In the genomic region with DNA sequence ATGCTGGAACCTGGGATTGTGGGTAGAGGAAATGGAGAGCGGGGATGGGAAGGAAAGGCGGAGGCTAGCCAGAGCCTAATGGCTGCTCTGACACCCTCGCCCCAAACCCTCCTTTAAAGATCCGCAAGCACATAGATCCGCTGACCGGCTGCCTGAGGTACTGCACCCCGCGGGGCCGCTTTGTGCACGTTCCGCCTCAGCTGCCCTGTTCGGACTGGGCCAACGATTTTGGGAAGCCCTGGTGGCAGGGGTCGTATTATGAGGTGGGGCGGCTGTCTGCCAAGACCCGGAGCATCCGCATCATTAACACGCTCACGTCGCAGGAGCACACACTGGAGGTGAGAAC, we compare ENCODE assay signal across 8 cellular contexts. TPM values are rescaled to one million over a fixed set of nuclear protein-coding genes. Genes with fewer than 3 reads are reported as not detected.
DNase-seq lines count a peak whose midpoint lies in the region; ATAC-seq and TF ChIP-seq lines count a peak whose summit lies in the region.

No MANE protein-coding gene starts in this region.

- peaks cover 18 to 50% of the 10 kb centered on the region in 2 experiments; a peak in 3 of 4 replicates for H3K79me1 ChIP-seq in IMR-90 (ENCODE audit: low read depth in 1 of 2, low read length in 2 of 2)

- 0 out of 2 replicates have a peak overlapping the region, but pooled peaks have one; percentile 8 for H2BK20ac ChIP-seq in IMR-90 (ENCODE audit: low read depth, low read length)

- TSS peak; percentile 10 for BruUV-seq in Caco-2 (replicated peaks; lab: Mats Ljungman, UMichigan)
- no TSS peak for BruUV-seq in IMR-90 (replicated peaks; lab: Mats Ljungman, UMichigan)

- no peak overlapping the region for H3K27ac Mint-ChIP-seq in Caco-2 (ENCODE audit: unreplicated experiment)
- no peak overlapping the region for H3K27ac Mint-ChIP-seq in activated CD4-positive, alpha-beta T cell treated with anti-CD3 and anti-CD28 coated beads for 36 hours

- intact Hi-C loops in Caco-2 (cut with micrococcal nuclease; ENCODE audit: unreplicated experiment): no loop called here
- intact Hi-C loops in IMR-90 (cut with micrococcal nuclease): no loop called here
- intact Hi-C loops in activated CD4-positive, alpha-beta T cell treated with anti-CD3 and anti-CD28 coated beads for 36 hours (cut with DNase I, micrococcal nuclease): loop anchor here in 1 of 2 experiments (5.0 kb wide), 1 partner anchor 171 kb away; a partner anchor contains a TSS

- no peak overlapping the region for H2BK120ac ChIP-seq in IMR-90 (ENCODE audit: low read depth, low read length)

- H3K27ac ChIP-seq in IMR-90 (ENCODE audit: insufficient read depth, low read length) (peak overlapping the region; percentile 50), parathyroid adenoma (peak overlapping the region; percentile 96)

- peak overlapping the region; percentile 47; the same call in 1 of the 2 replicates for H3K56ac ChIP-seq in IMR-90 (ENCODE audit: extremely low read depth, insufficient read depth, low read length)

- H3K4ac ChIP-seq in IMR-90 (ENCODE audit: low read depth, low read length): peak overlapping the region; percentile 72

- H2AFZ ChIP-seq in IMR-90 (replicated peaks; ENCODE audit: low read length, poor library complexity) (peak overlapping the region; percentile 95), parathyroid adenoma (peak overlapping the region; percentile 72)

- H3K4me3 Mint-ChIP-seq in Caco-2 (ENCODE audit: unreplicated experiment): no peak overlapping the region
- no peak overlapping the region for H3K4me3 Mint-ChIP-seq in activated CD4-positive, alpha-beta T cell treated with anti-CD3 and anti-CD28 coated beads for 36 hours

- H3K36me3 Mint-ChIP-seq in Caco-2 (ENCODE audit: insufficient read depth, unreplicated experiment): peaks cover 24% of the 10 kb centered on the region
- H3K36me3 Mint-ChIP-seq in activated CD4-positive, alpha-beta T cell treated with anti-CD3 and anti-CD28 coated beads for 36 hours (ENCODE audit: low read depth): peaks cover 29% of the 10 kb centered on the region

- ATAC-seq in IMR-90 (ENCODE audit: low read depth) (peak; percentile 9; the same call in 1 of the 2 replicates), HG02571 (IDR thresholded peaks at IDR 0.05; ENCODE audit: unreplicated experiment) (no peak), GM21447 (IDR thresholded peaks at IDR 0.05; ENCODE audit: unreplicated experiment) (no peak)
- ATAC-seq in activated CD4-positive, alpha-beta T cell treated with anti-CD3 and anti-CD28 coated beads for 36 hours: no peak

- DNase-seq in Caco-2: peak; percentile 52 to 59
- peak; percentile 44 for DNase-seq in IMR-90
- DNase-seq in activated CD4-positive, alpha-beta T cell treated with anti-CD3 and anti-CD28 coated beads for 36 hours: peak; percentile 56
- DNase-seq in foreskin fibroblast: peak; percentile 61 to 85
- DNase-seq in HuH-7 (ENCODE audit: low spot score): no peak

- peak overlapping the region; percentile 35 for H2BK5ac ChIP-seq in IMR-90 (ENCODE audit: low read depth, low read length, poor library complexity, severe bottlenecking)

- CTCF ChIA-PET in Caco-2 (lab: Charles Lee) (no interaction called here), IMR-90 (lab: Yijun Ruan, JAX) (no interaction called here)
- CTCF ChIA-PET in activated CD4-positive, alpha-beta T cell treated with anti-CD3 and anti-CD28 coated beads for 36 hours (lab: Charles Lee): interaction anchor here (0.8 to 6.7 kb wide), 4 partner anchors 12 to 183 kb away, joined by 4 to 53 read pairs (median 18); no protein-coding TSS in a partner anchor

- peak overlapping the region; percentile 83; the same call in 1 of the 2 replicates for H4K91ac ChIP-seq in IMR-90 (ENCODE audit: insufficient read depth, low read depth, low read length)

- peak overlapping the region; percentile 81 for H3K14ac ChIP-seq in IMR-90 (replicated peaks; ENCODE audit: low read depth, low read length)

- TF ChIP-seq RAD21 in IMR-90 (IDR thresholded peaks at IDR 0.05; ENCODE audit: low read length): peak; percentile 52

- no peak for TF ChIP-seq POLR2A in IMR-90 (IDR thresholded peaks at IDR 0.05; ENCODE audit: low read depth, low read length)

- peak overlapping the region; percentile 48; the same call in 1 of the 2 replicates for H2AK5ac ChIP-seq in IMR-90 (ENCODE audit: low read depth, low read length)

- dilution Hi-C loops in IMR-90 (cut with HindIII; ENCODE audit: low sequenced_read_pairs, unreplicated experiment): no loop called here

- TF ChIP-seq CTCF in Caco-2 (IDR thresholded peaks at IDR 0.05; ENCODE audit: insufficient read depth in 1 of 2, low read depth in 1 of 2, low read length in 1 of 2, severe bottlenecking in 1 of 2, unreplicated experiment in 1 of 2): peak in 1 of 2 experiments; percentile 23
- TF ChIP-seq CTCF in IMR-90 (conservative IDR thresholded peaks at IDR 0.05; ENCODE audit: low read depth, low read length): peak; percentile 46
- peak; percentile 39 for TF ChIP-seq CTCF in foreskin fibroblast (IDR thresholded peaks at IDR 0.05; ENCODE audit: low read depth, low read length)
- peak; percentile 27 for TF ChIP-seq CTCF in parathyroid adenoma (IDR thresholded peaks at IDR 0.05)

- H3K9me3 ChIP-seq in Caco-2: no peaks in the 10 kb centered on the region
- no peaks in the 10 kb centered on the region for H3K9me3 ChIP-seq in IMR-90 (ENCODE audit: control insufficient read depth, insufficient read depth, low read length)
- no peaks in the 10 kb centered on the region for H3K9me3 ChIP-seq in parathyroid adenoma (ENCODE audit: control insufficient read depth, low read length)

- peaks cover 11% of the 10 kb centered on the region for H3K79me2 ChIP-seq in parathyroid adenoma

- peaks cover 8% of the 10 kb centered on the region; the same call in 1 of the 2 replicates for H4K20me1 ChIP-seq in IMR-90 (ENCODE audit: insufficient read depth, low read length)

- H3K4me3 ChIP-seq in Caco-2 (ENCODE audit: low read depth, low read length): peak overlapping the region; percentile 49
- H3K4me3 ChIP-seq in IMR-90 (ENCODE audit: insufficient read depth, low read depth, low read length): peak overlapping the region; percentile 59
- H3K4me3 ChIP-seq in foreskin fibroblast (ENCODE audit: low read depth in 1 of 2, low read length in 2 of 2): peak overlapping the region; percentile 81 to 82
- H3K4me3 ChIP-seq in parathyroid adenoma (ENCODE audit: low read depth, low read length): peak overlapping the region; percentile 80

- H3K27me3 ChIP-seq in Caco-2 (replicated peaks; ENCODE audit: control insufficient read depth, insufficient read depth, low read length): no peaks in the 10 kb centered on the region
- H3K27me3 ChIP-seq in IMR-90 (ENCODE audit: control insufficient read depth, insufficient read depth, low read length): no peaks in the 10 kb centered on the region
- H3K27me3 ChIP-seq in parathyroid adenoma (ENCODE audit: control insufficient read depth, insufficient read depth, low read length): no peaks in the 10 kb centered on the region

- H4K8ac ChIP-seq in IMR-90 (ENCODE audit: low read depth in 2 of 2, low read length in 2 of 2): peak overlapping the region; percentile 83 to 96

- peak overlapping the region; percentile 80 for H3K23ac ChIP-seq in IMR-90 (ENCODE audit: low read depth, low read length)

- peak overlapping the region; percentile 73 for H3K9ac ChIP-seq in IMR-90 (ENCODE audit: low read depth, low read length)
- H3K9ac ChIP-seq in parathyroid adenoma: no peak overlapping the region

- peaks cover 2% of the 10 kb centered on the region; the same call in 1 of the 2 replicates for H3K4me1 ChIP-seq in Caco-2
- H3K4me1 ChIP-seq in IMR-90 (ENCODE audit: control insufficient read depth, insufficient read depth, low read length): peaks cover 20% of the 10 kb centered on the region
- H3K4me1 ChIP-seq in parathyroid adenoma: peaks cover 13% of the 10 kb centered on the region

- peaks cover 14% of the 10 kb centered on the region for H3K4me1 Mint-ChIP-seq in Caco-2 (ENCODE audit: low read depth, unreplicated experiment)
- peaks cover 16% of the 10 kb centered on the region for H3K4me1 Mint-ChIP-seq in activated CD4-positive, alpha-beta T cell treated with anti-CD3 and anti-CD28 coated beads for 36 hours

- H3K36me3 ChIP-seq in Caco-2 (ENCODE audit: control insufficient read depth, insufficient read depth, low read length) (no peaks in the 10 kb centered on the region), IMR-90 (ENCODE audit: control insufficient read depth, insufficient read depth, low read length) (peaks cover 10% of the 10 kb centered on the region), parathyroid adenoma (ENCODE audit: control insufficient read depth, insufficient read depth, low read length) (no peaks in the 10 kb centered on the region)

- H3K9me1 ChIP-seq in IMR-90 (ENCODE audit: insufficient read depth, low read length): no peaks in the 10 kb centered on the region

- no peak overlapping the region for H3K18ac ChIP-seq in IMR-90 (ENCODE audit: low read depth, low read length)

- POLR2A ChIA-PET in Caco-2 (lab: Charles Lee) (no interaction called here), IMR-90 (lab: Charles Lee; ENCODE audit: unreplicated experiment) (no interaction called here)
- POLR2A ChIA-PET in activated CD4-positive, alpha-beta T cell treated with anti-CD3 and anti-CD28 coated beads for 36 hours (lab: Charles Lee): no interaction called here

- H2AK9ac ChIP-seq in IMR-90 (replicated peaks; ENCODE audit: low read depth, low read length, poor library complexity): peak overlapping the region; percentile 90

- H3K9me3 Mint-ChIP-seq in Caco-2 (ENCODE audit: unreplicated experiment): no peaks in the 10 kb centered on the region
- H3K9me3 Mint-ChIP-seq in activated CD4-positive, alpha-beta T cell treated with anti-CD3 and anti-CD28 coated beads for 36 hours (ENCODE audit: low read depth): no peaks in the 10 kb centered on the region

- peak overlapping the region; percentile 78 for H3K4me2 ChIP-seq in IMR-90 (ENCODE audit: low read depth, low read length)
- peak overlapping the region; percentile 86 for H3K4me2 ChIP-seq in parathyroid adenoma (ENCODE audit: low read length)

- H2BK15ac ChIP-seq in IMR-90 (ENCODE audit: low read depth, low read length): no peak overlapping the region

- 25% methylated on average over 9 of the region's 20 CpGs; no CpG with 5 or more reads in 1 of the 2 experiments for WGBS in IMR-90 (ENCODE audit: extremely low coverage in 2 of 2, insufficient read length in 1 of 2), 2 experiments

- no peaks in the 10 kb centered on the region for H3K27me3 Mint-ChIP-seq in Caco-2 (ENCODE audit: insufficient read depth, unreplicated experiment)
- no peaks in the 10 kb centered on the region for H3K27me3 Mint-ChIP-seq in activated CD4-positive, alpha-beta T cell treated with anti-CD3 and anti-CD28 coated beads for 36 hours

- peak overlapping the region; percentile 34 for H4K5ac ChIP-seq in IMR-90 (ENCODE audit: low read depth, low read length)

- in situ Hi-C loops in IMR-90 (cut with MboI; ENCODE audit: low sequenced_read_pairs): no loop called here

RNA-seq across cellular contexts. Expression of a gene that starts 0.7 kb away (rescaled TPM):
- total RNA-seq in Caco-2 (2022): 6.1 and 7.3 TPM in 2 replicates
- total RNA-seq in IMR-90 (2012; rRNA removed): 10.8 and 11.1 TPM in 2 replicates
- 7.0 and 8.8 TPM in 2 replicates for polyA plus RNA-seq in IMR-90 (2012; rRNA removed)
- 3.4 and 4.3 TPM in 2 replicates for polyA plus RNA-seq in IMR-90 (2012; cell fraction: cytosol; rRNA removed)
- 9.7 and 19.2 TPM in 2 replicates for polyA plus RNA-seq in IMR-90 (2012; cell fraction: nucleus; rRNA removed; ENCODE audit: low replicate concordance)
- 10 to 100 TPM; 12.5 to 12.6 TPM for total RNA-seq in activated CD4-positive, alpha-beta T cell treated with anti-CD3 and anti-CD28 coated beads for 36 hours

RNA-seq across cellular contexts. Expression of a gene that starts 1.1 kb away (rescaled TPM):
- total RNA-seq in Caco-2 (2022) (20.9 and 27.4 TPM in 2 replicates), IMR-90 (2012; rRNA removed) (40.7 and 62.2 TPM in 2 replicates)
- polyA plus RNA-seq in IMR-90 (2012; rRNA removed): 76.8 and 122 TPM in 2 replicates
- 125 and 183 TPM in 2 replicates for polyA plus RNA-seq in IMR-90 (2012; cell fraction: cytosol; rRNA removed)
- 34.7 and 54.0 TPM in 2 replicates for polyA plus RNA-seq in IMR-90 (2012; cell fraction: nucleus; rRNA removed; ENCODE audit: low replicate concordance)
- total RNA-seq in activated CD4-positive, alpha-beta T cell treated with anti-CD3 and anti-CD28 coated beads for 36 hours: 10 to 100 TPM; 64.7 to 79.8 TPM

RNA-seq across cellular contexts. Expression of a gene that starts 3.6 kb away (rescaled TPM):
- total RNA-seq in Caco-2 (2022) (2.5 and 3.2 TPM in 2 replicates), IMR-90 (2012; rRNA removed) (not detected in 2 replicates)
- polyA plus RNA-seq in IMR-90 (2012; rRNA removed): 1.9 and 2.1 TPM in 2 replicates
- polyA plus RNA-seq in IMR-90 (2012; cell fraction: cytosol; rRNA removed): 0.63 and 0.79 TPM in 2 replicates
- 16.9 and 24.1 TPM in 2 replicates for polyA plus RNA-seq in IMR-90 (2012; cell fraction: nucleus; rRNA removed; ENCODE audit: low replicate concordance)
- total RNA-seq in activated CD4-positive, alpha-beta T cell treated with anti-CD3 and anti-CD28 coated beads for 36 hours: 1 to 10 TPM; 3.5 to 5.6 TPM

RNA-seq across cellular contexts. Expression of a gene that starts 24.4 kb away (rescaled TPM):
- total RNA-seq in Caco-2 (2022) (27.4 and 27.9 TPM in 2 replicates), IMR-90 (2012; rRNA removed) (0.72 and 1.1 TPM in 2 replicates)
- polyA plus RNA-seq in IMR-90 (2012; rRNA removed): 3.5 and 4.5 TPM in 2 replicates
- 2.7 and 3.6 TPM in 2 replicates for polyA plus RNA-seq in IMR-90 (2012; cell fraction: cytosol; rRNA removed)
- polyA plus RNA-seq in IMR-90 (2012; cell fraction: nucleus; rRNA removed; ENCODE audit: low replicate concordance): 18.3 and 20.0 TPM in 2 replicates
- 10 to 100 TPM; 37.3 to 46.2 TPM for total RNA-seq in activated CD4-positive, alpha-beta T cell treated with anti-CD3 and anti-CD28 coated beads for 36 hours

RNA-seq across cellular contexts. Expression of a gene that starts 30.1 kb away (rescaled TPM):
- 27.9 and 34.7 TPM in 2 replicates for total RNA-seq in Caco-2 (2022)
- total RNA-seq in IMR-90 (2012; rRNA removed): 67.2 and 78.1 TPM in 2 replicates
- 55.1 and 65.4 TPM in 2 replicates for polyA plus RNA-seq in IMR-90 (2012; rRNA removed)
- polyA plus RNA-seq in IMR-90 (2012; cell fraction: cytosol; rRNA removed): 53.4 and 59.5 TPM in 2 replicates
- polyA plus RNA-seq in IMR-90 (2012; cell fraction: nucleus; rRNA removed; ENCODE audit: low replicate concordance): 202 and 231 TPM in 2 replicates
- 100 to 1,000 TPM; 145 to 161 TPM for total RNA-seq in activated CD4-positive, alpha-beta T cell treated with anti-CD3 and anti-CD28 coated beads for 36 hours
